ENCODE assay signal across 21 cellular contexts in genomic region chr17:13728751-13729150, GRCh38.
A peak's percentile ranks its signal among the peaks of the same experiment; 100 is the strongest.
DNase-seq lines count a peak whose midpoint lies in the region; ATAC-seq and TF ChIP-seq lines count a peak whose summit lies in the region.
"Had no signal": no experiment of that assay in that cellular context is flagged by ENCODE, and none has a peak within 500 bp of the region (broad histone marks: within the 10 kb centered on the region; RNA-seq: fewer than 3 reads in every experiment).

No MANE protein-coding gene starts in this region.

- ATAC-seq in HG02938 (IDR thresholded peaks at IDR 0.05; ENCODE audit: unreplicated experiment), result no peak
- ATAC-seq: K562 had no signal

- DNase-seq in A172 (ENCODE audit: low spot score), result peak; percentile 81
- peak; percentile 27 for DNase-seq in GM03348 (ENCODE audit: low spot score)
- peak; percentile 60 for DNase-seq in RPMI7951 (ENCODE audit: low read depth)
- peak; percentile 82 for DNase-seq in fibroblast of mammary gland (ENCODE audit: low read depth)
- DNase-seq in HUDEP-2 (lab: John Stamatoyannopoulos, UW; ENCODE audit: unreplicated experiment in 76 of 76), result no peak
- DNase-seq in SW 1271 (lab: John Stamatoyannopoulos, UW), result no peak
- DNase-seq in NOMO-1 treated with DMSO at 0.1 percent for 48 hours (lab: John Stamatoyannopoulos, UW; ENCODE audit: unreplicated experiment), result no peak
- DNase-seq: activated CD4-positive, alpha-beta T cell treated with anti-CD3 and anti-CD28 coated beads for 48 hours; anterior cingulate cortex; C1 segment of cervical spinal cord; Calu3; mesendoderm; MV-4-11; NCI-H1694 treated with DMSO at 0.1 percent for 48 hours; NCI-H526; Right ventricle myocardium superior; stimulated activated CD4-positive, alpha-beta T cell treated with anti-CD3 and anti-CD28 coated beads, Interleukin-4, amount 100 ng/mL, for 24 hours; stomach; transverse colon had no signal

- no peak for TF ChIP-seq CTCF in fibroblast of mammary gland (conservative IDR thresholded peaks at IDR 0.05; ENCODE audit: control insufficient read depth, insufficient read depth, low read depth, low read length)

- no peak overlapping the region for H3K4me3 ChIP-seq in fibroblast of mammary gland (ENCODE audit: control insufficient read depth, low read depth, low read length)
- H3K4me3 ChIP-seq: K562, stomach, transverse colon had no signal

Comparison
In these comparisons a context has a peak if more than half of its experiments do, and no peak if none do; other contexts are left out.
1. DNase-seq: peak in A172 (single experiment), GM03348 (single experiment), RPMI7951 (single experiment) and fibroblast of mammary gland (single experiment); none in HUDEP-2 (0 of 76), SW 1271 (0 of 2) and NOMO-1 treated with DMSO at 0.1 percent for 48 hours (single experiment).